In the genomic region with DNA sequence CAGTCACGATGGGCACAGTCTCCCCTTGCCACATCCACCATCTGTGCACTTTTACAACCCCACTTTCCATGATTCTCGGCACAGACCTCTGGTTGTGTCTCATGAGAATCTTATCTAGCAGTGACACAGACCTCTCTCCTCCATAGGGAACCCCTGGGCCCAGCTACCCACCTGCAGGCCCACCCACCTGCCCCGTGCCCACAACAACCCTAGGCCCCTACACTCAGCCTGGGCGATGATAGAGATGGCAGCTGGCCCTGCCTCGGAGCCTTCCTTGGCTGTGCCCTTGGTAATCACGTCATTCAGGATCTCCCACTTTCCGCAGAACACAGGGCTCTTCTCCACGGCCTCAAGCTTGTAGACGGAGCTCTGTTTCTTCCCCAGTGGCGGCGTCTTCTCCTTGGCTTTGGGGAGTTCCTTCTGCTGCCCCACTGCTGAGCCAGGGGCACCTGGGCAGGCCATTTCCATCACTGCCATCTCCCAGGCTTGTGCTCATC, we compare ENCODE assay signal across 19 cellular contexts. TPM values are rescaled to one million over a fixed set of nuclear protein-coding genes. Genes with fewer than 3 reads are reported as not detected.
DNase-seq lines count a peak whose midpoint lies in the region; ATAC-seq and TF ChIP-seq lines count a peak whose summit lies in the region.
"Had no signal": no experiment of that assay in that cellular context is flagged by ENCODE, and none has a peak within 500 bp of the region (broad histone marks: within the 10 kb centered on the region; RNA-seq: fewer than 3 reads in every experiment).

No MANE protein-coding gene starts in this region.

- H3K9me3 ChIP-seq in esophagus squamous epithelium (no peaks in the 10 kb centered on the region), spleen (no peaks in the 10 kb centered on the region)

- peaks cover 68 to 88% (median 77%) of the 10 kb centered on the region in 3 donors for H3K4me1 ChIP-seq in esophagus squamous epithelium
- peaks cover 42 to 65% (median 56%) of the 10 kb centered on the region in 6 donors for H3K4me1 ChIP-seq in spleen

- H3K36me3 Mint-ChIP-seq in activated naive CD4-positive, alpha-beta T cell treated with anti-CD3 and anti-CD28 coated beads for 36 hours (ENCODE audit: low read depth) = peaks cover 28% of the 10 kb centered on the region
- peaks cover 74% of the 10 kb centered on the region for H3K36me3 Mint-ChIP-seq in activated B cell treated with CpG ODN at 0.5 μM for 24 hours (ENCODE audit: low read depth)
- peaks cover 63 to 71% of the 10 kb centered on the region in 2 donors for H3K36me3 Mint-ChIP-seq in stimulated activated naive B cell treated with anti-CD40 and anti-IgM and Interleukin-4, amounts not matched to agents 10 μg/mL and 1 μg/mL and 100 μg/mL, for 72 hours

- POLR2A ChIA-PET in activated B cell treated with CpG ODN at 0.5 μM for 24 hours (lab: Charles Lee) = interaction anchor here (15.1 kb wide), 1 partner anchor 24 kb away, joined by 291 read pairs; a partner anchor contains a TSS

- no peak overlapping the region for H3K4me3 ChIP-seq in esophagus squamous epithelium
- no peak overlapping the region for H3K4me3 ChIP-seq in spleen
- H3K4me3 ChIP-seq: GM12878 had no signal

- ATAC-seq in activated B cell treated with CpG ODN at 0.5 μM for 24 hours (ENCODE audit: low read depth) (no peak), GM19035 (IDR thresholded peaks at IDR 0.05; ENCODE audit: unreplicated experiment) (no peak)
- ATAC-seq in stimulated activated naive B cell treated with anti-CD40 and anti-IgM and Interleukin-4, amounts not matched to agents 10 μg/mL and 1 μg/mL and 100 μg/mL, for 72 hours (replicated peaks) = no peak
- ATAC-seq: foreskin keratinocyte, GM12878 had no signal

- H3K27me3 ChIP-seq in esophagus squamous epithelium (no peaks in the 10 kb centered on the region), spleen (replicated peaks in 1 of 7) (no peaks in the 10 kb centered on the region)
- H3K27me3 ChIP-seq: foreskin keratinocyte had no signal

- H3K36me3 ChIP-seq in esophagus squamous epithelium = peaks cover 9 to 54% (median 34%) of the 10 kb centered on the region in 3 donors
- peaks cover 0 to 59% (median 50%) of the 10 kb centered on the region in 6 donors for H3K36me3 ChIP-seq in spleen

- intact Hi-C loops in activated naive CD4-positive, alpha-beta T cell treated with anti-CD3 and anti-CD28 coated beads for 36 hours (cut with micrococcal nuclease) = no loop called here
- intact Hi-C loops in activated B cell treated with CpG ODN at 0.5 μM for 24 hours (cut with micrococcal nuclease) (no loop called here), esophagus squamous epithelium (cut with DNase I) (no loop called here), spleen (cut with DNase I; ENCODE audit: low total_unique reads) (no loop called here)

- TF ChIP-seq POLR2A in esophagus squamous epithelium (IDR thresholded peaks at IDR 0.05) (no peak), spleen (IDR thresholded peaks at IDR 0.05) (no peak)

- no peaks in the 10 kb centered on the region for H3K9me3 Mint-ChIP-seq in activated naive CD4-positive, alpha-beta T cell treated with anti-CD3 and anti-CD28 coated beads for 36 hours
- H3K9me3 Mint-ChIP-seq in activated B cell treated with CpG ODN at 0.5 μM for 24 hours = no peaks in the 10 kb centered on the region
- no peaks in the 10 kb centered on the region for H3K9me3 Mint-ChIP-seq in stimulated activated naive B cell treated with anti-CD40 and anti-IgM and Interleukin-4, amounts not matched to agents 10 μg/mL and 1 μg/mL and 100 μg/mL, for 72 hours
- H3K9me3 Mint-ChIP-seq: nephron had no signal

- no peak for TF ChIP-seq CTCF in activated B cell treated with CpG ODN at 0.5 μM for 24 hours (IDR thresholded peaks at IDR 0.05)
- no peak for TF ChIP-seq CTCF in esophagus squamous epithelium (IDR thresholded peaks at IDR 0.05)
- TF ChIP-seq CTCF in spleen (IDR thresholded peaks at IDR 0.05 in 8 of 11, conservative IDR thresholded peaks at IDR 0.05 in 3 of 11) = no peak

- whole genome bisulfite sequencing in esophagus squamous epithelium, 2 donors = 73 to 78% methylated on average over 11 of the region's 11 CpGs
- 81 to 92% (median 90%) methylated on average over 8 to 11 of the region's 11 CpGs for WGBS in spleen, 5 donors

- H3K4me3 Mint-ChIP-seq in activated naive CD4-positive, alpha-beta T cell treated with anti-CD3 and anti-CD28 coated beads for 36 hours = no peak overlapping the region
- H3K4me3 Mint-ChIP-seq in activated B cell treated with CpG ODN at 0.5 μM for 24 hours = no peak overlapping the region
- H3K4me3 Mint-ChIP-seq in stimulated activated naive B cell treated with anti-CD40 and anti-IgM and Interleukin-4, amounts not matched to agents 10 μg/mL and 1 μg/mL and 100 μg/mL, for 72 hours = peak overlapping the region; percentile 29 to 30
- H3K4me3 Mint-ChIP-seq: nephron had no signal

- H3K4me1 Mint-ChIP-seq in activated naive CD4-positive, alpha-beta T cell treated with anti-CD3 and anti-CD28 coated beads for 36 hours (ENCODE audit: low read depth) = peaks cover 26% of the 10 kb centered on the region
- H3K4me1 Mint-ChIP-seq in activated B cell treated with CpG ODN at 0.5 μM for 24 hours = peaks cover 54% of the 10 kb centered on the region
- H3K4me1 Mint-ChIP-seq in stimulated activated naive B cell treated with anti-CD40 and anti-IgM and Interleukin-4, amounts not matched to agents 10 μg/mL and 1 μg/mL and 100 μg/mL, for 72 hours = peaks cover 48 to 81% of the 10 kb centered on the region in 2 donors

- DNase-seq in activated naive CD4-positive, alpha-beta T cell treated with anti-CD3 and anti-CD28 coated beads for 36 hours = no peak
- no peak for DNase-seq in activated naive CD4-positive, alpha-beta T cell treated with anti-CD3 and anti-CD28 coated beads, Interleukin-2, amount 50 U/mL, for 16 hours
- DNase-seq in activated B cell treated with CpG ODN at 0.5 μM for 24 hours = no peak
- DNase-seq in esophagus squamous epithelium (lab: John Stamatoyannopoulos, UW) = no peak
- DNase-seq in stimulated activated naive B cell treated with anti-CD40 and anti-IgM and Interleukin-4, amounts not matched to agents 10 μg/mL and 1 μg/mL and 100 μg/mL, for 72 hours = no peak
- DNase-seq in spleen = no peak
- DNase-seq in HuH-7 (ENCODE audit: low spot score) = no peak
- DNase-seq: activated effector memory CD4-positive, alpha-beta T cell treated with anti-CD3 and anti-CD28 coated beads, Interleukin-2, amount 50 U/mL, for 16 hours; cortex of kidney; DMS79; foreskin keratinocyte; NCI-H2029 treated with DMSO at 0.1 percent for 48 hours; NK-92 treated with Interleukin-12 subunit alpha and Interleukin-12 subunit beta, amount 100 ng/mL, for 24 hours had no signal

- H3K27ac ChIP-seq in esophagus squamous epithelium (peak overlapping the region; percentile 3 to 81 (median 78)), spleen (peak overlapping the region in 3 of 8 donors; percentile 66 to 80 (median 72))
- H3K27ac ChIP-seq: foreskin keratinocyte had no signal

- H3K27me3 Mint-ChIP-seq in activated naive CD4-positive, alpha-beta T cell treated with anti-CD3 and anti-CD28 coated beads for 36 hours (ENCODE audit: low read depth) = no peaks in the 10 kb centered on the region
- no peaks in the 10 kb centered on the region for H3K27me3 Mint-ChIP-seq in activated B cell treated with CpG ODN at 0.5 μM for 24 hours
- no peaks in the 10 kb centered on the region for H3K27me3 Mint-ChIP-seq in stimulated activated naive B cell treated with anti-CD40 and anti-IgM and Interleukin-4, amounts not matched to agents 10 μg/mL and 1 μg/mL and 100 μg/mL, for 72 hours

- CTCF ChIA-PET in activated naive CD4-positive, alpha-beta T cell treated with anti-CD3 and anti-CD28 coated beads for 36 hours (lab: Charles Lee) = no interaction called here
- CTCF ChIA-PET in activated B cell treated with CpG ODN at 0.5 μM for 24 hours (lab: Charles Lee) = interaction anchor here (6.6 kb wide), 1 partner anchor 14 kb away, joined by 30 read pairs; no protein-coding TSS in a partner anchor

- peak overlapping the region; percentile 73 for H3K27ac Mint-ChIP-seq in activated naive CD4-positive, alpha-beta T cell treated with anti-CD3 and anti-CD28 coated beads for 36 hours
- H3K27ac Mint-ChIP-seq in activated B cell treated with CpG ODN at 0.5 μM for 24 hours = peak overlapping the region; percentile 85
- H3K27ac Mint-ChIP-seq in stimulated activated naive B cell treated with anti-CD40 and anti-IgM and Interleukin-4, amounts not matched to agents 10 μg/mL and 1 μg/mL and 100 μg/mL, for 72 hours = peak overlapping the region; percentile 94

RNA-seq across cellular contexts. Expression of a gene that starts 26.5 kb away (rescaled TPM):
- 10 to 100 TPM; 45.5 to 52.0 TPM for total RNA-seq in activated naive CD4-positive, alpha-beta T cell treated with anti-CD3 and anti-CD28 coated beads for 36 hours
- total RNA-seq in activated B cell treated with CpG ODN at 0.5 μM for 24 hours = 81.2 and 88.6 TPM in 2 replicates
- total RNA-seq in esophagus squamous epithelium = 10 to 100 TPM in 1 of 4 donors, 1 to 10 TPM in 3; 3.7 to 14.7 (median 6.7) TPM
- total RNA-seq in spleen = 10 to 100 TPM; 22.1 to 36.3 (median 32.1) TPM
- 10 to 100 TPM; 17.3 to 18.8 (median 18.0) TPM for polyA plus RNA-seq in spleen

RNA-seq across cellular contexts. Expression of a gene that starts 28.4 kb away (rescaled TPM):
- total RNA-seq in activated naive CD4-positive, alpha-beta T cell treated with anti-CD3 and anti-CD28 coated beads for 36 hours = under 1 TPM in 1 of 2 experiments, not detected in 1; 0.12 TPM
- total RNA-seq in activated B cell treated with CpG ODN at 0.5 μM for 24 hours = 0.27 and 0.39 TPM in 2 replicates
- total RNA-seq in esophagus squamous epithelium = not detected
- under 1 TPM in 1 of 7 donors, not detected in 6; 0.17 TPM for total RNA-seq in spleen
- polyA plus RNA-seq in spleen = under 1 TPM in 2 of 3 donors, not detected in 1; 0.08 to 0.09 TPM
- total RNA-seq: foreskin keratinocyte, SK-MEL-5, urinary bladder had no signal
- polyA plus RNA-seq: foreskin keratinocyte, keratinocyte, urinary bladder had no signal

Comparison
In these comparisons a context has a peak if more than half of its experiments do, and no peak if none do; other contexts are left out.
1. H3K4me3 Mint-ChIP-seq: peak in stimulated activated naive B cell treated with anti-CD40 and anti-IgM and Interleukin-4, amounts not matched to agents 10 μg/mL and 1 μg/mL and 100 μg/mL, for 72 hours (2 of 2); none in activated naive CD4-positive, alpha-beta T cell treated with anti-CD3 and anti-CD28 coated beads for 36 hours (single experiment) and activated B cell treated with CpG ODN at 0.5 μM for 24 hours (single experiment).
2. Peak in every context shown above with its lines, with median percentiles within 50 percentile points of each other: H3K27ac Mint-ChIP-seq.